ENCODE assay signal across 36 cellular contexts in genomic region chr13:49922301-49922700, GRCh38. TPM values are rescaled to one million over a fixed set of nuclear protein-coding genes. Genes with fewer than 3 reads are reported as not detected.
A peak's percentile ranks its signal among the peaks of the same experiment; 100 is the strongest.
DNase-seq lines count a peak whose midpoint lies in the region; ATAC-seq, FAIRE-seq and TF ChIP-seq lines count a peak whose summit lies in the region.
"Had no signal": no experiment of that assay in that cellular context is flagged by ENCODE, and none has a peak within 500 bp of the region (broad histone marks: within the 10 kb centered on the region; RNA-seq: fewer than 3 reads in every experiment).

No MANE protein-coding gene starts in this region.

- TF ChIP-seq EP300 in K562 (IDR thresholded peaks at IDR 0.05; ENCODE audit: low read length), result no peak

- no peak overlapping the region for H4K8ac ChIP-seq in mesendoderm (ENCODE audit: low read depth, low read length)

- CTCF ChIA-PET in K562 (lab: Yijun Ruan, JAX; ENCODE audit: low intra/inter-chr PET ratio) (no interaction called here), HEK293T (lab: Yijun Ruan, JAX) (no interaction called here)

- H3K27me3 Mint-ChIP-seq in T-helper 17 cell, result no peaks in the 10 kb centered on the region
- H3K27me3 Mint-ChIP-seq in astrocyte (ENCODE audit: low read depth, unreplicated experiment), result no peaks in the 10 kb centered on the region
- H3K27me3 Mint-ChIP-seq: B cell; CD4-positive, alpha-beta memory T cell; CD4-positive, alpha-beta T cell; CD4-positive, CD25-positive, alpha-beta regulatory T cell; CD8-positive, alpha-beta memory T cell had no signal

- H3K9me3 ChIP-seq in T-helper 17 cell (ENCODE audit: control insufficient read depth, low read length, poor library complexity, severe bottlenecking) (no peaks in the 10 kb centered on the region), astrocyte (ENCODE audit: insufficient read depth, low read depth, low read length) (no peaks in the 10 kb centered on the region), K562 (replicated peaks; ENCODE audit: control insufficient read depth, insufficient read depth, low read depth, low read length) (no peaks in the 10 kb centered on the region), aorta (ENCODE audit: control insufficient read depth, low read length) (no peaks in the 10 kb centered on the region)
- H3K9me3 ChIP-seq: A549, BE2C, Caco-2 had no signal

- H2BK120ac ChIP-seq in mesendoderm (ENCODE audit: low read depth, low read length), result no peak overlapping the region

- H3K56ac ChIP-seq in mesendoderm (ENCODE audit: low read length), result no peak overlapping the region

- no peaks in the 10 kb centered on the region for H4K20me1 ChIP-seq in astrocyte (ENCODE audit: insufficient read depth, low read length)
- no peaks in the 10 kb centered on the region for H4K20me1 ChIP-seq in K562 (replicated peaks; ENCODE audit: control insufficient read depth, insufficient read depth, low read length)
- H4K20me1 ChIP-seq: BLaER1; BLaER1 treated with 17β-estradiol and CSF1 and Interleukin-3, amounts not matched to agents 10 nM and 100 nM had no signal

- H3K27ac Mint-ChIP-seq in T-helper 17 cell, result peak overlapping the region; percentile 47
- no peak overlapping the region for H3K27ac Mint-ChIP-seq in astrocyte (ENCODE audit: unreplicated experiment)
- H3K27ac Mint-ChIP-seq: B cell; CD14-positive monocyte; CD4-positive, alpha-beta memory T cell; CD4-positive, alpha-beta T cell; CD8-positive, alpha-beta memory T cell; CD8-positive, alpha-beta T cell had no signal

- TF ChIP-seq CTCF in astrocyte (IDR thresholded peaks at IDR 0.05; ENCODE audit: insufficient read depth, low read depth, low read length) (no peak), K562 (IDR thresholded peaks at IDR 0.05 in 2 of 3, conservative IDR thresholded peaks at IDR 0.05 in 1 of 3; ENCODE audit: insufficient read depth in 2 of 3, low read depth in 1 of 3, low read length in 3 of 3) (no peak)

- no peak overlapping the region for H2AK5ac ChIP-seq in mesendoderm (ENCODE audit: low read length)

- H3K4me3 ChIP-seq in astrocyte (ENCODE audit: insufficient read depth, low read depth, low read length) (no peak overlapping the region), K562 (no peak overlapping the region), mesendoderm (ENCODE audit: low read length) (no peak overlapping the region), aorta (ENCODE audit: low read length in 2 of 2) (no peak overlapping the region)
- H3K4me3 ChIP-seq: A549; BLaER1; BLaER1 treated with 17β-estradiol and CSF1 and Interleukin-3, amounts not matched to agents 10 nM and 100 nM had no signal

- H3K18ac ChIP-seq in mesendoderm (ENCODE audit: low read length), result no peak overlapping the region

- H3K23ac ChIP-seq in mesendoderm (ENCODE audit: low read length), result no peak overlapping the region

- TF ChIP-seq RAD21 in K562 (CRISPR knock-in tag; conservative IDR thresholded peaks at IDR 0.05 in 1 of 2, IDR thresholded peaks at IDR 0.05 in 1 of 2), result no peak

- peaks cover 5% of the 10 kb centered on the region for H3K36me3 Mint-ChIP-seq in T-helper 17 cell (ENCODE audit: low read depth)
- H3K36me3 Mint-ChIP-seq in astrocyte (ENCODE audit: low read depth, unreplicated experiment), result peaks cover 10% of the 10 kb centered on the region

- TF ChIP-seq POLR2A in K562 (conservative IDR thresholded peaks at IDR 0.05), result no peak

- H3K9me1 ChIP-seq in K562 (ENCODE audit: control insufficient read depth, insufficient read depth, low read length), result no peaks in the 10 kb centered on the region

- peaks cover 14% of the 10 kb centered on the region for H3K36me3 ChIP-seq in astrocyte (ENCODE audit: insufficient read depth, low read length)
- H3K36me3 ChIP-seq in K562 (ENCODE audit: control insufficient read depth, insufficient read depth, low read length), result peaks cover 30% of the 10 kb centered on the region
- H3K36me3 ChIP-seq in mesendoderm (ENCODE audit: control insufficient read depth, insufficient read depth, low read length), result no peaks in the 10 kb centered on the region
- peaks cover 3 to 4% of the 10 kb centered on the region in 2 donors for H3K36me3 ChIP-seq in aorta (ENCODE audit: control insufficient read depth in 1 of 2, insufficient read depth in 2 of 2, low read length in 1 of 2)

- H3K4me3 Mint-ChIP-seq in T-helper 17 cell, result no peak overlapping the region
- no peak overlapping the region for H3K4me3 Mint-ChIP-seq in astrocyte (ENCODE audit: unreplicated experiment)
- H3K4me3 Mint-ChIP-seq: B cell; CD14-positive monocyte; CD4-positive, alpha-beta memory T cell; CD4-positive, alpha-beta T cell; CD4-positive, CD25-positive, alpha-beta regulatory T cell; CD8-positive, alpha-beta memory T cell; CD8-positive, alpha-beta T cell had no signal

- H3K27ac ChIP-seq in astrocyte (ENCODE audit: low read depth, low read length) (no peak overlapping the region), K562 (ENCODE audit: extremely low read depth, low read depth, low read length) (no peak overlapping the region), mesendoderm (ENCODE audit: low read depth, low read length) (no peak overlapping the region), aorta (ENCODE audit: low read depth in 1 of 2, low read length in 2 of 2) (no peak overlapping the region)
- H3K27ac ChIP-seq: 22Rv1; A549; BLaER1; BLaER1 treated with 17β-estradiol and CSF1 and Interleukin-3, amounts not matched to agents 10 nM and 100 nM; C4-2B had no signal

- POLR2A ChIA-PET in K562 (lab: Yijun Ruan, JAX) (interaction anchor here (0.7 kb wide), 1 partner anchor 11 kb away, joined by 4 read pairs; no protein-coding TSS in a partner anchor), HEK293T (lab: Yijun Ruan, JAX) (no interaction called here)

- H3K9ac ChIP-seq in astrocyte (ENCODE audit: low read length) (no peak overlapping the region), K562 (ENCODE audit: insufficient read depth in 1 of 2, low read depth in 2 of 2, low read length in 2 of 2) (no peak overlapping the region), mesendoderm (ENCODE audit: low read length) (no peak overlapping the region)
- H3K9ac ChIP-seq: BLaER1; BLaER1 treated with 17β-estradiol and CSF1 and Interleukin-3, amounts not matched to agents 10 nM and 100 nM had no signal

- H3K4me1 ChIP-seq in astrocyte (ENCODE audit: insufficient read depth, low read length), result peaks cover 3% of the 10 kb centered on the region
- no peaks in the 10 kb centered on the region for H3K4me1 ChIP-seq in K562 (replicated peaks in 1 of 2; ENCODE audit: control insufficient read depth in 2 of 2, insufficient read depth in 2 of 2, low read length in 2 of 2)
- H3K4me1 ChIP-seq in mesendoderm (ENCODE audit: control insufficient read depth, low read depth, low read length), result no peaks in the 10 kb centered on the region
- no peaks in the 10 kb centered on the region for H3K4me1 ChIP-seq in aorta (ENCODE audit: control insufficient read depth in 1 of 2, insufficient read depth in 2 of 2, low read length in 2 of 2)
- H3K4me1 ChIP-seq: A549, BE2C, Caco-2 had no signal

- no peak for ATAC-seq in T-helper 17 cell
- ATAC-seq in K562, result no peak
- no peak for ATAC-seq in aorta (ENCODE audit: low FRiP score)
- ATAC-seq: A549; CD8-positive, alpha-beta T cell had no signal

- H3K27me3 ChIP-seq in astrocyte (ENCODE audit: insufficient read depth, low read length), result no peaks in the 10 kb centered on the region
- H3K27me3 ChIP-seq in K562 (ENCODE audit: control insufficient read depth in 2 of 2, insufficient read depth in 2 of 2, low read length in 2 of 2), result no peaks in the 10 kb centered on the region
- H3K27me3 ChIP-seq in mesendoderm (ENCODE audit: insufficient read depth, low read length, poor library complexity), result no peaks in the 10 kb centered on the region
- H3K27me3 ChIP-seq in aorta (ENCODE audit: control insufficient read depth in 1 of 2, insufficient read depth in 2 of 2, low read length in 1 of 2), result no peaks in the 10 kb centered on the region
- H3K27me3 ChIP-seq: BE2C; BLaER1; BLaER1 treated with 17β-estradiol and CSF1 and Interleukin-3, amounts not matched to agents 10 nM and 100 nM had no signal

- intact Hi-C loops in K562 (cut with micrococcal nuclease), result no loop called here
- intact Hi-C loops in aorta (cut with DNase I), result no loop called here

- in situ Hi-C loops in K562 (cut with MboI), result no loop called here

- FAIRE-seq in astrocyte (lab: Jason Lieb, UNC), result peak; percentile 64
- no peak for FAIRE-seq in K562 (lab: Jason Lieb, UNC)
- FAIRE-seq: A549, D721Med had no signal

- DNase-seq in T-helper 17 cell, result no peak
- no peak for DNase-seq in astrocyte (ENCODE audit: low read depth)
- DNase-seq in K562 (ENCODE audit: extremely low read depth in 1 of 4, low spot score in 3 of 4), result no peak
- DNase-seq in mesendoderm, result peak; percentile 5
- DNase-seq in HEK293T (ENCODE audit: extremely low spot score), result no peak
- DNase-seq in aorta, result no peak
- no peak for DNase-seq in stimulated activated CD4-positive, alpha-beta T cell treated with anti-CD3 and anti-CD28 coated beads, Interleukin-12 subunit alpha, Interleukin-12 subunit beta, amount 100 ng/mL, for 4 hours
- no peak for DNase-seq in activated CD4-positive, alpha-beta T cell treated with anti-CD3 and anti-CD28 coated beads, Interleukin-2, amount 50 U/mL, for 4 hours
- DNase-seq: 8988T; ACHN; AML-193; BE2C; C1 segment of cervical spinal cord; Caco-2; Calu3; CD4-positive, alpha-beta memory T cell; CD4-positive, alpha-beta T cell; CD4-positive, CD25-positive, alpha-beta regulatory T cell; CD8-positive, alpha-beta memory T cell; CD8-positive, alpha-beta T cell; COR-L47; DMS 273 treated with DMSO at 0.1 percent for 48 hours; DMS153; DMS53; DMS79; DMS79 treated with DMSO at 0.1 percent for 48 hours; DND-41; EL had no signal

- H2AFZ ChIP-seq in astrocyte (ENCODE audit: low read depth, low read length) (no peak overlapping the region), K562 (ENCODE audit: low read depth, low read length) (no peak overlapping the region)

- H3K4me2 ChIP-seq in astrocyte (ENCODE audit: low read length) (no peak overlapping the region), K562 (ENCODE audit: insufficient read depth, low read length) (no peak overlapping the region), mesendoderm (ENCODE audit: low read length) (no peak overlapping the region)
- H3K4me2 ChIP-seq: A549; BLaER1; BLaER1 treated with 17β-estradiol and CSF1 and Interleukin-3, amounts not matched to agents 10 nM and 100 nM had no signal

- no peak overlapping the region for H4K5ac ChIP-seq in mesendoderm (ENCODE audit: low read length)

- H3K79me2 ChIP-seq in astrocyte (ENCODE audit: insufficient read depth, low read length), result no peaks in the 10 kb centered on the region
- no peaks in the 10 kb centered on the region for H3K79me2 ChIP-seq in K562 (ENCODE audit: control insufficient read depth, insufficient read depth, low read length)
- H3K79me2 ChIP-seq in mesendoderm (ENCODE audit: control insufficient read depth, insufficient read depth, low read length), result no peaks in the 10 kb centered on the region

- no peaks in the 10 kb centered on the region for H3K9me3 Mint-ChIP-seq in astrocyte (ENCODE audit: unreplicated experiment)
- H3K9me3 Mint-ChIP-seq: CD4-positive, alpha-beta memory T cell; CD4-positive, alpha-beta T cell; CD4-positive, CD25-positive, alpha-beta regulatory T cell; CD8-positive, alpha-beta memory T cell; CD8-positive, alpha-beta T cell had no signal

- no peak overlapping the region for H2BK5ac ChIP-seq in mesendoderm (ENCODE audit: low read length)

- no peaks in the 10 kb centered on the region for H3K79me1 ChIP-seq in mesendoderm (ENCODE audit: low read length)

- no peak overlapping the region for H2BK15ac ChIP-seq in mesendoderm (replicated peaks; ENCODE audit: low read depth)

- H3K4me1 Mint-ChIP-seq in T-helper 17 cell, result no peaks in the 10 kb centered on the region
- H3K4me1 Mint-ChIP-seq in astrocyte (ENCODE audit: low read depth, unreplicated experiment), result no peaks in the 10 kb centered on the region
- H3K4me1 Mint-ChIP-seq: CD14-positive monocyte; CD4-positive, alpha-beta memory T cell; CD8-positive, alpha-beta memory T cell had no signal

- no peak overlapping the region for H3K4ac ChIP-seq in mesendoderm (ENCODE audit: low read depth, low read length)

- no TSS peak for BruUV-seq in K562 (replicated peaks; lab: Mats Ljungman, UMichigan)

RNA-seq across cellular contexts. Expression of gene SPRYD7, which starts 13.8 kb away (rescaled TPM):
- total RNA-seq in T-helper 17 cell (1 to 10 TPM in 1 of 2 donors, under 1 TPM in 1; 0.99 to 3.0 TPM), astrocyte (10.3 and 11.5 TPM in 2 replicates), K562 (2014; rRNA removed) (7.9 and 8.9 TPM in 2 replicates), K562 (2014; rRNA removed; fragmentation: Illumina TruSeq; extraction: Trizol) (7.5 and 7.9 TPM in 2 replicates), K562 (2015; rRNA removed; fragmentation: Illumina TruSeq; extraction: Trizol) (6.4 and 6.8 TPM in 2 replicates), K562 (2021) (7.2 and 7.8 TPM in 2 replicates), aorta (1 to 10 TPM; 7.3 to 8.6 TPM)
- total RNA-seq in K562 (2011; cell fraction: chromatin; rRNA removed; ENCODE audit: low replicate concordance), result 3.0 and 3.6 TPM in 2 replicates
- total RNA-seq in K562 (2011; cell fraction: nucleolus; rRNA removed), result 1.2 and 1.3 TPM in 2 replicates
- total RNA-seq in K562 (2011; cell fraction: nucleoplasm; rRNA removed), result 2.7 and 4.2 TPM in 2 replicates
- polyA plus RNA-seq in K562 (2011; rRNA removed) (4.3 and 4.6 TPM in 2 replicates), K562 (2014; fragmentation: Illumina TruSeq; extraction: Trizol) (8.8 and 11.0 TPM in 2 replicates), K562 (2014; fragmentation: Nextera tagmentation; extraction: Ambion mirVana) (1 to 10 TPM; 8.5 to 9.8 TPM), K562 (2014; rRNA removed) (7.6 and 7.9 TPM in 2 replicates), aorta (1 to 10 TPM; 3.4 to 7.0 TPM)
- 2.2 and 3.3 TPM in 2 replicates for polyA plus RNA-seq in K562 (2011; cell fraction: cytosol; rRNA removed)
- 2.5 and 2.7 TPM in 2 replicates for polyA plus RNA-seq in K562 (2011; cell fraction: nucleus; rRNA removed)
- 9.8 and 11.0 TPM in 2 replicates for polyA plus RNA-seq in K562 (2012)
- polyA minus RNA-seq in K562 (2011; rRNA and poly(A)+ RNA removed), result 2.6 and 3.8 TPM in 2 replicates
- 2.6 and 3.1 TPM in 2 replicates for polyA minus RNA-seq in K562 (2011; cell fraction: cytosol; rRNA and poly(A)+ RNA removed)
- 1.3 and 2.2 TPM in 2 replicates for polyA minus RNA-seq in K562 (2011; cell fraction: nucleus; rRNA and poly(A)+ RNA removed)
- polyA plus RNA-seq in mesendoderm (2013, experiment 1 of 2), result 4.9 TPM
- polyA plus RNA-seq in mesendoderm (2013, experiment 2 of 2), result 5.1 TPM
